In genomic region chr6:32952817-32953739, GRCh38 we compare ENCODE assay signal across 8 cellular contexts. TPM values are rescaled to one million over a fixed set of nuclear protein-coding genes. Genes with fewer than 3 reads are reported as not detected.
DNase-seq lines count a peak whose midpoint lies in the region; ATAC-seq and TF ChIP-seq lines count a peak whose summit lies in the region.

Gene HLA-DMA, minus strand, starts transcription at chr6:32953097. Its CDS starts 61 bp downstream, at chr6:32953036.

- H3K4me3 ChIP-seq in SJCRH30: no peak within 1 kb of the TSS
- peak within 1 kb of the TSS; percentile 23 to 37 for H3K4me3 ChIP-seq in gastroesophageal sphincter
- peak within 1 kb of the TSS in 1 of 2 donors; percentile 4 for H3K4me3 ChIP-seq in uterus

- TF ChIP-seq EP300 in gastroesophageal sphincter (IDR thresholded peaks at IDR 0.05): no peak

- H3K4me1 ChIP-seq in SJCRH30 (no peaks in the 10 kb centered on the region), gastroesophageal sphincter (peaks cover 0 to 19% (median 0%) of the 10 kb centered on the region in 3 donors), uterus (peaks cover 0 to 6% of the 10 kb centered on the region in 2 donors)

- H3K27ac ChIP-seq in SJCRH30 (no peak within 1 kb of the TSS), gastroesophageal sphincter (peak within 1 kb of the TSS; percentile 76 to 94 (median 82)), uterus (peak within 1 kb of the TSS; percentile 69)

- H3K9me3 ChIP-seq in SJCRH30 (replicated peaks) (no peaks in the 10 kb centered on the region), gastroesophageal sphincter (no peaks in the 10 kb centered on the region), uterus (no peaks in the 10 kb centered on the region)

- H3K36me3 ChIP-seq in SJCRH30 (no peaks in the 10 kb centered on the region), gastroesophageal sphincter (no peaks in the 10 kb centered on the region), uterus (no peaks in the 10 kb centered on the region)

- DNase-seq in Daoy (ENCODE audit: low read depth) (peak; percentile 87), HS-27A (ENCODE audit: low read depth) (peak; percentile 98), SJCRH30 (peak; percentile 58 to 64), occipital lobe (lab: John Stamatoyannopoulos, UW) (peak; percentile 52), uterus (peak; percentile 66 to 84)
- DNase-seq in activated naive CD4-positive, alpha-beta T cell treated with anti-CD3 and anti-CD28 coated beads, Interleukin-2, amount 50 U/mL, for 16 hours: peak; percentile 72

- 36 to 50% methylated on average over 5 to 8 of the region's 10 CpGs for WGBS in gastroesophageal sphincter (ENCODE audit: low coverage in 1 of 2), 2 donors

- ATAC-seq in GM21381 (IDR thresholded peaks at IDR 0.05; ENCODE audit: unreplicated experiment): peak; percentile 89
- ATAC-seq in gastroesophageal sphincter: peak; percentile 100

- peaks cover 4% of the 10 kb centered on the region; the same call in 1 of the 2 replicates for H3K27me3 ChIP-seq in SJCRH30
- H3K27me3 ChIP-seq in gastroesophageal sphincter: no peaks in the 10 kb centered on the region
- no peaks in the 10 kb centered on the region for H3K27me3 ChIP-seq in uterus

- peak; percentile 28 to 52 for TF ChIP-seq POLR2A in gastroesophageal sphincter (IDR thresholded peaks at IDR 0.05)
- TF ChIP-seq POLR2A in uterus (IDR thresholded peaks at IDR 0.05): peak; percentile 74 to 95

- TF ChIP-seq CTCF in gastroesophageal sphincter (IDR thresholded peaks at IDR 0.05) (peak; percentile 52 to 90 (median 86)), uterus (IDR thresholded peaks at IDR 0.05) (peak; percentile 59 to 86 (median 64))

- intact Hi-C loops in uterus (cut with DNase I; ENCODE audit: low total_unique reads): no loop called here

RNA-seq across cellular contexts. Expression of gene HLA-DMA, which starts in this region (rescaled TPM):
- 0.11 and 1.8 TPM in 2 replicates for total RNA-seq in Daoy (2014; rRNA removed; shearing (Covaris generic))
- 0.14 and 0.51 TPM in 2 replicates for total RNA-seq in SJCRH30 (2014; rRNA removed; shearing (Covaris generic))
- total RNA-seq in gastroesophageal sphincter (10 to 100 TPM in 2 of 4 donors, 1 to 10 TPM in 2; 5.8 to 43.8 (median 15.8) TPM), occipital lobe (0.94 TPM), uterus (100 to 1,000 TPM in 1 of 4 donors, 10 to 100 TPM in 2, 1 to 10 TPM in 1; 6.6 to 134 (median 51.7) TPM)

Comparison
In these comparisons a context has a peak if more than half of its experiments do, and no peak if none do; other contexts are left out.
1. Peak in DNase-seq in SJCRH30; RNA of the gene not detected or under 1 TPM.
2. Peak in DNase-seq in occipital lobe; RNA of the gene not detected or under 1 TPM.